ENCODE assay signal across 8 cellular contexts in genomic region chr20:32585519-32586127, GRCh38. TPM values are rescaled to one million over a fixed set of nuclear protein-coding genes. Genes with fewer than 3 reads are reported as not detected.
DNase-seq lines count a peak whose midpoint lies in the region; ATAC-seq and TF ChIP-seq lines count a peak whose summit lies in the region.
"Had no signal": no experiment of that assay in that cellular context is flagged by ENCODE, and none has a peak within 500 bp of the region (broad histone marks: within the 10 kb centered on the region; RNA-seq: fewer than 3 reads in every experiment).

No MANE protein-coding gene starts in this region.

- peaks cover 53% of the 10 kb centered on the region for H3K4me1 Mint-ChIP-seq in dendritic cell treated with granulocyte-macrophage colony-stimulating factor and Interleukin-4, amounts not matched to agents 40 ng/mL and 50 ng/mL, for 4 days (ENCODE audit: low read depth)

- H2AFZ ChIP-seq in KMS-11 (ENCODE audit: low read depth): peak overlapping the region; percentile 57

- DNase-seq in GM12865 (ENCODE audit: low read depth) (peak; percentile 66), psoas muscle (no peak), NCI-H510A treated with DMSO at 0.1 percent for 48 hours (lab: John Stamatoyannopoulos, UW) (no peak), NCI-H2227 treated with DMSO at 0.1 percent for 48 hours (lab: John Stamatoyannopoulos, UW) (no peak), NCI-H524 (lab: John Stamatoyannopoulos, UW) (no peak)
- DNase-seq: NCI-H2107 had no signal

- peak overlapping the region; percentile 49 for H3K27ac Mint-ChIP-seq in dendritic cell treated with granulocyte-macrophage colony-stimulating factor and Interleukin-4, amounts not matched to agents 40 ng/mL and 50 ng/mL, for 4 days

- H3K9ac ChIP-seq in KMS-11: no peak overlapping the region

- no peaks in the 10 kb centered on the region for H3K9me3 ChIP-seq in psoas muscle

- no peak for ATAC-seq in psoas muscle

- 15 to 23% (median 22%) methylated on average over 20 to 40 of the region's 40 CpGs for WGBS in psoas muscle, 3 donors

- H3K79me2 ChIP-seq in KMS-11 (ENCODE audit: insufficient read depth, low read depth): no peaks in the 10 kb centered on the region

- no peaks in the 10 kb centered on the region for H4K20me1 ChIP-seq in KMS-11 (ENCODE audit: insufficient read depth)

- peak overlapping the region; percentile 88 for H3K4me3 Mint-ChIP-seq in dendritic cell treated with granulocyte-macrophage colony-stimulating factor and Interleukin-4, amounts not matched to agents 40 ng/mL and 50 ng/mL, for 4 days

- intact Hi-C loops in dendritic cell treated with granulocyte-macrophage colony-stimulating factor and Interleukin-4, amounts not matched to agents 40 ng/mL and 50 ng/mL, for 4 days (cut with micrococcal nuclease): no loop called here
- intact Hi-C loops in psoas muscle (cut with DNase I): no loop called here

- no peak overlapping the region for H3K27ac ChIP-seq in KMS-11
- H3K27ac ChIP-seq in psoas muscle: no peak overlapping the region

- peaks cover 34% of the 10 kb centered on the region for H3K27me3 ChIP-seq in KMS-11 (ENCODE audit: insufficient read depth, low read depth)
- peaks cover 0 to 34% (median 13%) of the 10 kb centered on the region in 3 donors for H3K27me3 ChIP-seq in psoas muscle (ENCODE audit: insufficient read depth in 3 of 3, low read length in 2 of 3)

- H3K36me3 ChIP-seq in KMS-11 (ENCODE audit: insufficient read depth) (no peaks in the 10 kb centered on the region), psoas muscle (ENCODE audit: insufficient read depth in 1 of 2, low read depth in 1 of 2) (no peaks in the 10 kb centered on the region)

- peaks cover 6% of the 10 kb centered on the region for H3K36me3 Mint-ChIP-seq in dendritic cell treated with granulocyte-macrophage colony-stimulating factor and Interleukin-4, amounts not matched to agents 40 ng/mL and 50 ng/mL, for 4 days (ENCODE audit: low read depth)

- H3K27me3 Mint-ChIP-seq in dendritic cell treated with granulocyte-macrophage colony-stimulating factor and Interleukin-4, amounts not matched to agents 40 ng/mL and 50 ng/mL, for 4 days: peaks cover 28% of the 10 kb centered on the region

- H3K4me1 ChIP-seq in KMS-11 (ENCODE audit: low read depth, poor library complexity, severe bottlenecking) (peaks cover 24% of the 10 kb centered on the region), psoas muscle (no peaks in the 10 kb centered on the region)

- H3K4me3 ChIP-seq in GM12865 (ENCODE audit: low read depth, low read length): peak overlapping the region; percentile 48
- H3K4me3 ChIP-seq in KMS-11 (IDR thresholded peaks at IDR 0.05; ENCODE audit: insufficient read depth, low read depth, low read length): no peak overlapping the region
- peak overlapping the region; percentile 52 for H3K4me3 ChIP-seq in psoas muscle

- TF ChIP-seq CTCF in GM12865 (IDR thresholded peaks at IDR 0.05; ENCODE audit: insufficient read depth, low read depth, low read length, missing control alignments) (no peak), KMS-11 (conservative IDR thresholded peaks at IDR 0.05; ENCODE audit: low read depth, low read length) (no peak), psoas muscle (IDR thresholded peaks at IDR 0.05) (no peak)

- no peaks in the 10 kb centered on the region for H3K9me3 Mint-ChIP-seq in dendritic cell treated with granulocyte-macrophage colony-stimulating factor and Interleukin-4, amounts not matched to agents 40 ng/mL and 50 ng/mL, for 4 days

- H3K4me2 ChIP-seq in KMS-11: peak overlapping the region; percentile 31; the same call in 1 of the 2 replicates

RNA-seq across cellular contexts. Expression of gene NOL4L, which starts 0.5 kb away (rescaled TPM):
- 1 to 10 TPM; 1.3 to 2.7 (median 2.3) TPM for total RNA-seq in psoas muscle
- under 1 TPM; 0.61 to 0.89 (median 0.72) TPM for polyA plus RNA-seq in psoas muscle
